21 cellular contexts compared by ENCODE assay signal in genomic region chr10:113893570-113893969, GRCh38. TPM values are rescaled to one million over a fixed set of nuclear protein-coding genes. Genes with fewer than 3 reads are reported as not detected.
DNase-seq lines count a peak whose midpoint lies in the region; ATAC-seq and TF ChIP-seq lines count a peak whose summit lies in the region.
"Had no signal": no experiment of that assay in that cellular context is flagged by ENCODE, and none has a peak within 500 bp of the region (broad histone marks: within the 10 kb centered on the region; RNA-seq: fewer than 3 reads in every experiment).

No MANE protein-coding gene starts in this region.

- peaks cover 39% of the 10 kb centered on the region for H3K4me1 Mint-ChIP-seq in Caco-2 (ENCODE audit: low read depth, unreplicated experiment)
- peaks cover 5 to 11% of the 10 kb centered on the region in 2 donors for H3K4me1 Mint-ChIP-seq in effector memory CD8-positive, alpha-beta T cell (ENCODE audit: low read depth in 2 of 2)

- H3K9me3 ChIP-seq in Caco-2 (no peaks in the 10 kb centered on the region), left ventricle myocardium inferior (replicated peaks) (no peaks in the 10 kb centered on the region)
- H3K9me3 ChIP-seq: BE2C, SJSA1 had no signal

- no TSS peak for BruUV-seq in Caco-2 (replicated peaks; lab: Mats Ljungman, UMichigan)

- no peak for ATAC-seq in effector memory CD8-positive, alpha-beta T cell (replicated peaks)
- ATAC-seq: HCT116 had no signal

- intact Hi-C loops in Caco-2 (cut with micrococcal nuclease; ENCODE audit: unreplicated experiment) (loop anchor here (10.0 kb wide), 1 partner anchor 151 kb away; the partner anchor contains the start of gene ADRB1), left ventricle myocardium inferior (cut with micrococcal nuclease) (no loop called here)

- H3K27me3 Mint-ChIP-seq in Caco-2 (ENCODE audit: insufficient read depth, unreplicated experiment) = no peaks in the 10 kb centered on the region
- H3K27me3 Mint-ChIP-seq in effector memory CD8-positive, alpha-beta T cell = no peaks in the 10 kb centered on the region
- H3K27me3 Mint-ChIP-seq: CD4-positive, alpha-beta T cell had no signal

- H3K36me3 ChIP-seq in Caco-2 (ENCODE audit: control insufficient read depth, insufficient read depth, low read length) = no peaks in the 10 kb centered on the region
- peaks cover 19% of the 10 kb centered on the region for H3K36me3 ChIP-seq in left ventricle myocardium inferior

- peak overlapping the region; percentile 50 for H3K4me3 Mint-ChIP-seq in Caco-2 (ENCODE audit: unreplicated experiment)
- H3K4me3 Mint-ChIP-seq in effector memory CD8-positive, alpha-beta T cell = no peak overlapping the region
- H3K4me3 Mint-ChIP-seq: CD4-positive, alpha-beta T cell had no signal

- H3K27ac ChIP-seq in left ventricle myocardium inferior (replicated peaks) = peak overlapping the region; percentile 65
- H3K27ac ChIP-seq: RWPE1, SJSA1 had no signal

- POLR2A ChIA-PET in Caco-2 (lab: Charles Lee) = no interaction called here

- CTCF ChIA-PET in Caco-2 (lab: Charles Lee) = interaction anchor here (0.5 kb wide), 1 partner anchor 204 kb away, joined by 3 read pairs; no protein-coding TSS in a partner anchor

- H3K27ac Mint-ChIP-seq in Caco-2 (ENCODE audit: unreplicated experiment) = peak overlapping the region; percentile 63
- no peak overlapping the region for H3K27ac Mint-ChIP-seq in effector memory CD8-positive, alpha-beta T cell
- H3K27ac Mint-ChIP-seq: CD4-positive, alpha-beta T cell had no signal

- H3K4me1 ChIP-seq in Caco-2 (peaks cover 30% of the 10 kb centered on the region), left ventricle myocardium inferior (peaks cover 72% of the 10 kb centered on the region)

- H3K27me3 ChIP-seq in Caco-2 (replicated peaks; ENCODE audit: control insufficient read depth, insufficient read depth, low read length) (no peaks in the 10 kb centered on the region), left ventricle myocardium inferior (ENCODE audit: low read depth) (no peaks in the 10 kb centered on the region)
- H3K27me3 ChIP-seq: BE2C, SJSA1 had no signal

- H3K4me3 ChIP-seq in Caco-2 (ENCODE audit: low read depth, low read length) (no peak overlapping the region), left ventricle myocardium inferior (peak overlapping the region; percentile 4)
- H3K4me3 ChIP-seq: SJSA1 had no signal

- TF ChIP-seq CTCF in Caco-2 (IDR thresholded peaks at IDR 0.05; ENCODE audit: insufficient read depth in 1 of 2, low read depth in 1 of 2, low read length in 1 of 2, severe bottlenecking in 1 of 2, unreplicated experiment in 1 of 2) (no peak), left ventricle myocardium inferior (IDR thresholded peaks at IDR 0.05; ENCODE audit: borderline replicate concordance) (no peak)

- no peaks in the 10 kb centered on the region for H3K9me3 Mint-ChIP-seq in Caco-2 (ENCODE audit: unreplicated experiment)
- peaks cover 0 to 2% of the 10 kb centered on the region in 2 donors for H3K9me3 Mint-ChIP-seq in effector memory CD8-positive, alpha-beta T cell
- H3K9me3 Mint-ChIP-seq: CD4-positive, alpha-beta T cell had no signal

- DNase-seq in Caco-2 = peak in 1 of 2 experiments; percentile 43
- peak; percentile 23 for DNase-seq in astrocyte of the hippocampus (ENCODE audit: low read depth, low spot score)
- no peak for DNase-seq in left ventricle myocardium inferior
- peak; percentile 26 for DNase-seq in middle frontal gyrus (ENCODE audit: extremely low spot score, low spot score)
- no peak for DNase-seq in activated CD4-positive, alpha-beta T cell treated with anti-CD3 and anti-CD28 coated beads, Interleukin-2, amount 50 U/mL, for 48 hours
- DNase-seq in NCI-H345 treated with DMSO at 0.1 percent for 48 hours (lab: John Stamatoyannopoulos, UW; ENCODE audit: unreplicated experiment) = no peak
- no peak for DNase-seq in effector memory CD8-positive, alpha-beta T cell
- DNase-seq in SIG-M5 treated with dmso at 0.1 percent for 504 hours (lab: John Stamatoyannopoulos, UW; ENCODE audit: unreplicated experiment) = no peak
- DNase-seq: BE2C; CD4-positive, alpha-beta T cell; GOT3; Kasumi-1; NCI-H1092 treated with DMSO at 0.1 percent for 48 hours; NCI-H146; NCI-H2081 treated with DMSO at 0.1 percent for 48 hours; NCI-H510A treated with DMSO at 0.1 percent for 48 hours; NCI-H774; OCI-M1 had no signal

- H3K36me3 Mint-ChIP-seq in Caco-2 (ENCODE audit: insufficient read depth, unreplicated experiment) = peaks cover 20% of the 10 kb centered on the region
- peaks cover 10% of the 10 kb centered on the region for H3K36me3 Mint-ChIP-seq in effector memory CD8-positive, alpha-beta T cell (ENCODE audit: insufficient read depth)

RNA-seq across cellular contexts. Expression of gene NHLRC2, which starts 39.1 kb away (rescaled TPM):
- 30.8 and 37.4 TPM in 2 replicates for total RNA-seq in Caco-2 (2022)
- 50.1 TPM for total RNA-seq in left ventricle myocardium inferior

RNA-seq across cellular contexts. Expression of gene DCLRE1A, which starts 39.7 kb away (rescaled TPM):
- total RNA-seq in Caco-2 (2022) (13.3 and 13.5 TPM in 2 replicates), left ventricle myocardium inferior (5.1 TPM)

Comparison
In these comparisons a context has a peak if more than half of its experiments do, and no peak if none do; other contexts are left out.
1. DNase-seq: peak in astrocyte of the hippocampus (single experiment) and middle frontal gyrus (single experiment); none in left ventricle myocardium inferior (single experiment), activated CD4-positive, alpha-beta T cell treated with anti-CD3 and anti-CD28 coated beads, Interleukin-2, amount 50 U/mL, for 48 hours (0 of 2), NCI-H345 treated with DMSO at 0.1 percent for 48 hours (single experiment), effector memory CD8-positive, alpha-beta T cell (0 of 3) and SIG-M5 treated with dmso at 0.1 percent for 504 hours (single experiment).